Comparison of ENCODE assay signal across 8 cellular contexts in genomic region chr3:149771652-149772271, GRCh38. TPM values are rescaled to one million over a fixed set of nuclear protein-coding genes. Genes with fewer than 3 reads are reported as not detected.
DNase-seq lines count a peak whose midpoint lies in the region; ATAC-seq, FAIRE-seq and TF ChIP-seq lines count a peak whose summit lies in the region.

No MANE protein-coding gene starts in this region.

- H3K4me1 ChIP-seq in RWPE2 (ENCODE audit: insufficient read depth, poor library complexity, severe bottlenecking) (no peaks in the 10 kb centered on the region), kidney (ENCODE audit: control insufficient read depth in 1 of 2, insufficient read depth in 1 of 2, low read depth in 1 of 2, low read length in 2 of 2) (no peaks in the 10 kb centered on the region)

- peak; percentile 67; the same call in 2 of the 3 replicates for ATAC-seq in RWPE2 (ENCODE audit: low read depth)

- no peaks in the 10 kb centered on the region for H3K27me3 ChIP-seq in RWPE2 (ENCODE audit: insufficient read depth, poor library complexity, severe bottlenecking)

- peak; percentile 85 for TF ChIP-seq CTCF in RWPE2 (IDR thresholded peaks at IDR 0.05; ENCODE audit: poor library complexity, severe bottlenecking)
- peak; percentile 88 for TF ChIP-seq CTCF in astrocyte of the cerebellum (IDR thresholded peaks at IDR 0.05; ENCODE audit: low read depth, low read length, missing control alignments)
- TF ChIP-seq CTCF in kidney (IDR thresholded peaks at IDR 0.05; ENCODE audit: borderline replicate concordance, extremely low read depth, insufficient read depth) = peak; percentile 71

- H3K4me3 ChIP-seq in RWPE2 (ENCODE audit: severe bottlenecking) (no peak overlapping the region), astrocyte of the cerebellum (ENCODE audit: low read depth, low read length) (no peak overlapping the region), kidney (ENCODE audit: low read length in 2 of 2) (no peak overlapping the region)

- H3K27ac ChIP-seq in RWPE2 (ENCODE audit: poor library complexity, severe bottlenecking) (no peak overlapping the region), kidney (ENCODE audit: low read depth in 2 of 2, low read length in 2 of 2) (no peak overlapping the region)

- H3K9ac ChIP-seq in kidney (ENCODE audit: low read length in 2 of 2) = no peak overlapping the region

- peak; percentile 40 for DNase-seq in A172 (ENCODE audit: low spot score)
- peak; percentile 10 for DNase-seq in GM04504 (ENCODE audit: low read depth)
- DNase-seq in HuH-7 (ENCODE audit: low spot score) = peak; percentile 30
- no peak for DNase-seq in RWPE2 (ENCODE audit: low spot score)
- peak; percentile 3 for DNase-seq in astrocyte of the cerebellum (ENCODE audit: low read depth)
- DNase-seq in kidney = no peak
- DNase-seq in stimulated activated CD4-positive, alpha-beta T cell treated with anti-CD3 and anti-CD28 coated beads, TNF-alpha, amount 100 ng/mL, for 48 hours (ENCODE audit: low read depth in 3 of 3) = peak in 2 of 3 donors; percentile 29
- no peak for DNase-seq in T1000 (lab: John Stamatoyannopoulos, UW)

- H3K36me3 ChIP-seq in RWPE2 (ENCODE audit: low read depth) (no peaks in the 10 kb centered on the region), kidney (ENCODE audit: control insufficient read depth in 1 of 2, insufficient read depth in 2 of 2, low read length in 2 of 2) (no peaks in the 10 kb centered on the region)

- in situ Hi-C loops in astrocyte of the cerebellum (cut with HindIII; ENCODE audit: low sequenced_read_pairs) = no loop called here

- H3K9me3 ChIP-seq in RWPE2 (ENCODE audit: severe bottlenecking) (no peaks in the 10 kb centered on the region), kidney (ENCODE audit: control insufficient read depth in 1 of 2, low read length in 2 of 2) (no peaks in the 10 kb centered on the region)

- no peak for FAIRE-seq in kidney (lab: Jason Lieb, UNC)

- intact Hi-C loops in kidney (cut with DNase I) = no loop called here

RNA-seq across cellular contexts. Expression of gene COMMD2, which starts 19.5 kb away (rescaled TPM):
- 50.4 and 74.3 TPM in 2 replicates for total RNA-seq in A172 (2014; rRNA removed; shearing (Covaris generic))
- 43.4 TPM for total RNA-seq in kidney
- 17.9 TPM for polyA plus RNA-seq in kidney (ENCODE audit: insufficient read depth, low read depth, low replicate concordance)

RNA-seq across cellular contexts. Expression of gene ANKUB1, which starts 20.6 kb away (rescaled TPM):
- total RNA-seq in A172 (2014; rRNA removed; shearing (Covaris generic)) = not detected in 2 replicates
- total RNA-seq in kidney = not detected
- polyA plus RNA-seq in kidney (ENCODE audit: insufficient read depth, low read depth, low replicate concordance) = not detected

RNA-seq across cellular contexts. Expression of gene RNF13, which starts 41.3 kb away (rescaled TPM):
- total RNA-seq in A172 (2014; rRNA removed; shearing (Covaris generic)) = 38.0 and 49.5 TPM in 2 replicates
- total RNA-seq in kidney = 87.1 TPM
- polyA plus RNA-seq in kidney (ENCODE audit: insufficient read depth, low read depth, low replicate concordance) = 54.1 TPM

Comparison
In these comparisons a context has a peak if more than half of its experiments do, and no peak if none do; other contexts are left out.
1. DNase-seq: peak in A172 (single experiment), GM04504 (single experiment), HuH-7 (single experiment), astrocyte of the cerebellum (single experiment) and stimulated activated CD4-positive, alpha-beta T cell treated with anti-CD3 and anti-CD28 coated beads, TNF-alpha, amount 100 ng/mL, for 48 hours (2 of 3); none in RWPE2 (single experiment), kidney (single experiment) and T1000 (single experiment).
2. Peak in every context shown above with its lines, with median percentiles within 50 percentile points of each other: CTCF ChIP-seq.